In genomic region chr7:84916161-84916560, GRCh38 we compare ENCODE assay signal across 16 cellular contexts.
DNase-seq lines count a peak whose midpoint lies in the region; ATAC-seq, FAIRE-seq and TF ChIP-seq lines count a peak whose summit lies in the region.
"Had no signal": no experiment of that assay in that cellular context is flagged by ENCODE, and none has a peak within 500 bp of the region (broad histone marks: within the 10 kb centered on the region; RNA-seq: fewer than 3 reads in every experiment).

No MANE protein-coding gene starts in this region.

- TF ChIP-seq CTCF in K562 (IDR thresholded peaks at IDR 0.05 in 2 of 3, conservative IDR thresholded peaks at IDR 0.05 in 1 of 3; ENCODE audit: insufficient read depth in 2 of 3, low read depth in 1 of 3, low read length in 3 of 3), result no peak
- no peak for TF ChIP-seq CTCF in right lobe of liver (IDR thresholded peaks at IDR 0.05)

- H3K4me1 ChIP-seq in K562 (replicated peaks in 1 of 2; ENCODE audit: control insufficient read depth in 2 of 2, insufficient read depth in 2 of 2, low read length in 2 of 2) (peaks cover 0 to 13% of the 10 kb centered on the region in 2 experiments; a peak in 3 of 5 replicates), right lobe of liver (no peaks in the 10 kb centered on the region)

- H3K9me3 ChIP-seq in K562 (replicated peaks; ENCODE audit: control insufficient read depth, insufficient read depth, low read depth, low read length), result no peaks in the 10 kb centered on the region
- H3K9me3 ChIP-seq in right lobe of liver, result no peaks in the 10 kb centered on the region
- H3K9me3 ChIP-seq in T-helper 17 cell (ENCODE audit: control insufficient read depth, low read length, poor library complexity, severe bottlenecking), result no peaks in the 10 kb centered on the region

- intact Hi-C loops in K562 (cut with micrococcal nuclease), result loop anchor here (10.0 kb wide), 1 partner anchor 421 kb away; no protein-coding TSS in a partner anchor
- intact Hi-C loops in right lobe of liver (cut with DNase I), result no loop called here
- intact Hi-C loops in cardiac septum (cut with DNase I), result no loop called here

- no peak overlapping the region for H3K4me3 ChIP-seq in K562
- no peak overlapping the region for H3K4me3 ChIP-seq in right lobe of liver
- H3K4me3 ChIP-seq: GM23248 had no signal

- no peak overlapping the region for H3K4me3 Mint-ChIP-seq in T-helper 17 cell
- H3K4me3 Mint-ChIP-seq: CD14-positive monocyte; CD8-positive, alpha-beta T cell had no signal

- H3K27ac Mint-ChIP-seq in T-helper 17 cell, result no peak overlapping the region
- H3K27ac Mint-ChIP-seq: CD14-positive monocyte; CD8-positive, alpha-beta T cell had no signal

- H3K9me1 ChIP-seq in K562 (ENCODE audit: control insufficient read depth, insufficient read depth, low read length), result no peaks in the 10 kb centered on the region

- no peak overlapping the region for H3K4me2 ChIP-seq in K562 (ENCODE audit: insufficient read depth, low read length)

- POLR2A ChIA-PET in K562 (lab: Yijun Ruan, JAX), result interaction anchor here (0.8 kb wide), 1 partner anchor 35 kb away, joined by 4 read pairs; no protein-coding TSS in a partner anchor

- in situ Hi-C loops in K562 (cut with MboI), result no loop called here

- H3K27me3 ChIP-seq in K562 (ENCODE audit: control insufficient read depth in 2 of 2, insufficient read depth in 2 of 2, low read length in 2 of 2) (no peaks in the 10 kb centered on the region), right lobe of liver (no peaks in the 10 kb centered on the region)

- H4K20me1 ChIP-seq in K562 (replicated peaks; ENCODE audit: control insufficient read depth, insufficient read depth, low read length), result no peaks in the 10 kb centered on the region

- CTCF ChIA-PET in K562 (lab: Yijun Ruan, JAX; ENCODE audit: low intra/inter-chr PET ratio), result no interaction called here

- no peak for FAIRE-seq in K562 (lab: Jason Lieb, UNC)
- FAIRE-seq: GM12891, HTR-8/SVneo had no signal

- H3K9ac ChIP-seq in K562 (ENCODE audit: insufficient read depth in 1 of 2, low read depth in 2 of 2, low read length in 2 of 2), result no peak overlapping the region
- H3K9ac ChIP-seq: GM23248 had no signal

- no peaks in the 10 kb centered on the region for H3K36me3 Mint-ChIP-seq in T-helper 17 cell (ENCODE audit: low read depth)
- H3K36me3 Mint-ChIP-seq: CD14-positive monocyte; CD8-positive, alpha-beta T cell had no signal

- H3K79me2 ChIP-seq in K562 (ENCODE audit: control insufficient read depth, insufficient read depth, low read length), result no peaks in the 10 kb centered on the region

- H3K4me1 Mint-ChIP-seq in T-helper 17 cell, result no peaks in the 10 kb centered on the region
- H3K4me1 Mint-ChIP-seq: CD14-positive monocyte had no signal

- TF ChIP-seq POLR2A in K562 (conservative IDR thresholded peaks at IDR 0.05) (no peak), right lobe of liver (IDR thresholded peaks at IDR 0.05) (no peak)

- no peak for ATAC-seq in K562
- ATAC-seq in right lobe of liver, result peak; percentile 70 to 87 (median 82)
- ATAC-seq in HG03175 (IDR thresholded peaks at IDR 0.05; ENCODE audit: unreplicated experiment), result no peak
- ATAC-seq in T-helper 17 cell, result no peak
- ATAC-seq: CD8-positive, alpha-beta T cell had no signal

- 18% methylated on average over 3 of the region's 3 CpGs for WGBS in K562 (ENCODE audit: insufficient coverage, low coverage, missing lambda C conversion rate)
- WGBS in right lobe of liver (ENCODE audit: insufficient coverage, low coverage, low lambda C conversion rate, missing lambda C conversion rate), result 57% methylated on average over 3 of the region's 3 CpGs

- no peak overlapping the region for H3K27ac ChIP-seq in K562 (ENCODE audit: extremely low read depth, low read depth, low read length)
- H3K27ac ChIP-seq in right lobe of liver, result no peak overlapping the region
- H3K27ac ChIP-seq: GM23248 had no signal

- H3K36me3 ChIP-seq in K562 (ENCODE audit: control insufficient read depth, insufficient read depth, low read length) (no peaks in the 10 kb centered on the region), right lobe of liver (no peaks in the 10 kb centered on the region)

- peak overlapping the region; percentile 22 for H2AFZ ChIP-seq in K562 (ENCODE audit: low read depth, low read length)
- H2AFZ ChIP-seq: GM23248 had no signal

- no peak for TF ChIP-seq RAD21 in K562 (CRISPR knock-in tag; conservative IDR thresholded peaks at IDR 0.05 in 1 of 2, IDR thresholded peaks at IDR 0.05 in 1 of 2)

- DNase-seq in DMS53 treated with DMSO at 0.1 percent for 48 hours (lab: John Stamatoyannopoulos, UW; ENCODE audit: unreplicated experiment), result peak; percentile 16
- DNase-seq in HuH-7 (ENCODE audit: low spot score), result peak; percentile 20
- no peak for DNase-seq in K562 (ENCODE audit: extremely low read depth in 1 of 4, low spot score in 3 of 4)
- DNase-seq in right lobe of liver, result no peak
- no peak for DNase-seq in cardiac septum (ENCODE audit: low spot score)
- DNase-seq in T-helper 17 cell, result no peak
- DNase-seq in GF-D8 (lab: John Stamatoyannopoulos, UW), result no peak
- DNase-seq: CD8-positive, alpha-beta T cell; COR-L47; GM23248; H7; KBM-7 had no signal

- no TSS peak for BruUV-seq in K562 (replicated peaks; lab: Mats Ljungman, UMichigan)

- no peaks in the 10 kb centered on the region for H3K27me3 Mint-ChIP-seq in T-helper 17 cell

- TF ChIP-seq EP300 in K562 (IDR thresholded peaks at IDR 0.05; ENCODE audit: low read length), result no peak

TF ChIP-seq in K562, 482 proteins besides CTCF, POLR2A, EP300 and RAD21:
- TF ChIP-seq, protein P1, sequence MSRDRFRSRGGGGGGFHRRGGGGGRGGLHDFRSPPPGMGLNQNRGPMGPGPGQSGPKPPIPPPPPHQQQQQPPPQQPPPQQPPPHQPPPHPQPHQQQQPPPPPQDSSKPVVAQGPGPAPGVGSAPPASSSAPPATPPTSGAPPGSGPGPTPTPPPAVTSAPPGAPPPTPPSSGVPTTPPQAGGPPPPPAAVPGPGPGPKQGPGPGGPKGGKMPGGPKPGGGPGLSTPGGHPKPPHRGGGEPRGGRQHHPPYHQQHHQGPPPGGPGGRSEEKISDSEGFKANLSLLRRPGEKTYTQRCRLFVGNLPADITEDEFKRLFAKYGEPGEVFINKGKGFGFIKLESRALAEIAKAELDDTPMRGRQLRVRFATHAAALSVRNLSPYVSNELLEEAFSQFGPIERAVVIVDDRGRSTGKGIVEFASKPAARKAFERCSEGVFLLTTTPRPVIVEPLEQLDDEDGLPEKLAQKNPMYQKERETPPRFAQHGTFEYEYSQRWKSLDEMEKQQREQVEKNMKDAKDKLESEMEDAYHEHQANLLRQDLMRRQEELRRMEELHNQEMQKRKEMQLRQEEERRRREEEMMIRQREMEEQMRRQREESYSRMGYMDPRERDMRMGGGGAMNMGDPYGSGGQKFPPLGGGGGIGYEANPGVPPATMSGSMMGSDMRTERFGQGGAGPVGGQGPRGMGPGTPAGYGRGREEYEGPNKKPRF (IDR thresholded peaks at IDR 0.05; ENCODE audit: low read depth, low read length), result no peak
- no peak for TF ChIP-seq CGGBP1 (CRISPR knock-in tag; IDR thresholded peaks at IDR 0.05)
- no peak for TF ChIP-seq MCM3 (IDR thresholded peaks at IDR 0.05)
- TF ChIP-seq SMARCA5 (IDR thresholded peaks at IDR 0.05), result no peak
- TF ChIP-seq MAFG (tag; conservative IDR thresholded peaks at IDR 0.05), result no peak
- TF ChIP-seq HNRNPL (IDR thresholded peaks at IDR 0.05; ENCODE audit: low read depth, low read length), result no peak
- TF ChIP-seq MIER1 (IDR thresholded peaks at IDR 0.05; ENCODE audit: low read depth), result no peak
- TF ChIP-seq CHD2 (IDR thresholded peaks at IDR 0.05; ENCODE audit: low read depth, low read length), result no peak
- no peak for TF ChIP-seq NEUROD1 (IDR thresholded peaks at IDR 0.05; ENCODE audit: borderline replicate concordance, low read depth, low read length, partially characterized antibody)
- no peak for TF ChIP-seq ZNF511 (CRISPR knock-in tag; IDR thresholded peaks at IDR 0.05)
- no peak for TF ChIP-seq ZNF277 (CRISPR knock-in tag; IDR thresholded peaks at IDR 0.05; ENCODE audit: borderline replicate concordance)

Comparison
In these comparisons a context has a peak if more than half of its experiments do, and no peak if none do; other contexts are left out.
1. DNase-seq: peak in DMS53 treated with DMSO at 0.1 percent for 48 hours (single experiment) and HuH-7 (single experiment); none in K562 (0 of 4), right lobe of liver (0 of 3), cardiac septum (single experiment), T-helper 17 cell (0 of 3) and GF-D8 (single experiment).
2. ATAC-seq: peak in right lobe of liver (4 of 4); none in K562 (single experiment), HG03175 (single experiment) and T-helper 17 cell (single experiment).